8 cellular contexts compared by ENCODE assay signal in genomic region chr2:70190413-70191243, GRCh38. TPM values are rescaled to one million over a fixed set of nuclear protein-coding genes. Genes with fewer than 3 reads are reported as not detected.
A peak's percentile ranks its signal among the peaks of the same experiment; 100 is the strongest.
DNase-seq lines count a peak whose midpoint lies in the region; ATAC-seq and TF ChIP-seq lines count a peak whose summit lies in the region.

Gene C2orf42 (minus strand): TSS chr2:70191019. CDS start chr2:70181985, 9,034 bp downstream.

- H3K4me2 ChIP-seq in BLaER1 treated with 17β-estradiol and CSF1 and Interleukin-3, amounts not matched to agents 10 nM and 100 nM, result peak within 1 kb of the TSS; percentile 66 to 86 (median 75)

- peak within 1 kb of the TSS; percentile 88 to 99 (median 96) for H3K9ac ChIP-seq in BLaER1 treated with 17β-estradiol and CSF1 and Interleukin-3, amounts not matched to agents 10 nM and 100 nM

- no peaks in the 10 kb centered on the region for H3K9me3 ChIP-seq in BLaER1 treated with 17β-estradiol and CSF1 and Interleukin-3, amounts not matched to agents 10 nM and 100 nM (replicated peaks in 1 of 11)

- H3K4me1 Mint-ChIP-seq in activated CD4-positive, alpha-beta T cell treated with anti-CD3 and anti-CD28 coated beads, Interleukin-2, amount 10 ng/mL, durations not matched to agents 24 days and 14 days, result peaks cover 21% of the 10 kb centered on the region

- peak within 1 kb of the TSS; percentile 100 for H3K27ac Mint-ChIP-seq in activated CD4-positive, alpha-beta T cell treated with anti-CD3 and anti-CD28 coated beads, Interleukin-2, amount 10 ng/mL, durations not matched to agents 24 days and 14 days

- H3K4me3 ChIP-seq in BLaER1 treated with 17β-estradiol and CSF1 and Interleukin-3, amounts not matched to agents 10 nM and 100 nM, result peak within 1 kb of the TSS; percentile 65 to 83 (median 72)
- H3K4me3 ChIP-seq in coronary artery, result peak within 1 kb of the TSS; percentile 84

- H4K20me1 ChIP-seq in BLaER1 treated with 17β-estradiol and CSF1 and Interleukin-3, amounts not matched to agents 10 nM and 100 nM, result no peaks in the 10 kb centered on the region

- intact Hi-C loops in activated CD4-positive, alpha-beta T cell treated with anti-CD3 and anti-CD28 coated beads, Interleukin-2, amount 10 ng/mL, durations not matched to agents 24 days and 14 days (cut with micrococcal nuclease), result loop anchor here (1.0 to 2.0 kb wide), 9 partner anchors 48 to 417 kb away; partner anchors contain the start of genes GMCL1, PCYOX1, SNRPG and TIA1
- intact Hi-C loops in left colon (cut with DNase I, micrococcal nuclease), result no loop called here

- peaks cover 3 to 13% (median 12%) of the 10 kb centered on the region in 10 experiments; a peak in 17 of 20 replicates for H3K4me1 ChIP-seq in BLaER1 treated with 17β-estradiol and CSF1 and Interleukin-3, amounts not matched to agents 10 nM and 100 nM

- H3K27ac ChIP-seq in BLaER1 treated with 17β-estradiol and CSF1 and Interleukin-3, amounts not matched to agents 10 nM and 100 nM, result peak within 1 kb of the TSS; percentile 87 to 100 (median 96)
- H3K27ac ChIP-seq in coronary artery, result peak within 1 kb of the TSS; percentile 88 to 98

- peak within 1 kb of the TSS; percentile 92 for H3K4me3 Mint-ChIP-seq in activated CD4-positive, alpha-beta T cell treated with anti-CD3 and anti-CD28 coated beads, Interleukin-2, amount 10 ng/mL, durations not matched to agents 24 days and 14 days

- ATAC-seq in GM19324 (IDR thresholded peaks at IDR 0.05; ENCODE audit: low FRiP score, unreplicated experiment) (peak; percentile 87), HG03469 (IDR thresholded peaks at IDR 0.05; ENCODE audit: unreplicated experiment) (peak; percentile 78), left colon (peak; percentile 96)

- H3K36me3 Mint-ChIP-seq in activated CD4-positive, alpha-beta T cell treated with anti-CD3 and anti-CD28 coated beads, Interleukin-2, amount 10 ng/mL, durations not matched to agents 24 days and 14 days (ENCODE audit: low read depth), result peaks cover 12% of the 10 kb centered on the region

- DNase-seq in NCI-H526 treated with DMSO at 0.1 percent for 48 hours (lab: John Stamatoyannopoulos, UW) (peak; percentile 96), coronary artery (ENCODE audit: low spot score) (peak; percentile 97), left colon (peak; percentile 95 to 97)
- peak; percentile 98 for DNase-seq in activated CD4-positive, alpha-beta T cell treated with anti-CD3 and anti-CD28 coated beads, Interleukin-2, amount 10 ng/mL, durations not matched to agents 24 days and 14 days
- DNase-seq in stimulated activated CD4-positive, alpha-beta T cell treated with anti-CD3 and anti-CD28 coated beads, Interleukin-1b, Interleukin-23, amount 100 ng/mL, for 48 hours, result peak; percentile 98

- peaks cover 2% of the 10 kb centered on the region for H3K27me3 Mint-ChIP-seq in activated CD4-positive, alpha-beta T cell treated with anti-CD3 and anti-CD28 coated beads, Interleukin-2, amount 10 ng/mL, durations not matched to agents 24 days and 14 days

- no peaks in the 10 kb centered on the region for H3K27me3 ChIP-seq in BLaER1 treated with 17β-estradiol and CSF1 and Interleukin-3, amounts not matched to agents 10 nM and 100 nM

- TF ChIP-seq CTCF in coronary artery (IDR thresholded peaks at IDR 0.05), result no peak

- H3K36me3 ChIP-seq in BLaER1 treated with 17β-estradiol and CSF1 and Interleukin-3, amounts not matched to agents 10 nM and 100 nM, result no peaks in the 10 kb centered on the region

- no peaks in the 10 kb centered on the region for H3K9me3 Mint-ChIP-seq in activated CD4-positive, alpha-beta T cell treated with anti-CD3 and anti-CD28 coated beads, Interleukin-2, amount 10 ng/mL, durations not matched to agents 24 days and 14 days

RNA-seq across cellular contexts. Expression of gene C2orf42, which starts in this region (rescaled TPM):
- 18.5 and 19.6 TPM in 2 replicates for total RNA-seq in activated CD4-positive, alpha-beta T cell treated with anti-CD3 and anti-CD28 coated beads, Interleukin-2, amount 10 ng/mL, durations not matched to agents 24 days and 14 days
- total RNA-seq in left colon, result 10 to 100 TPM in 1 of 2 donors, 1 to 10 TPM in 1; 7.8 to 13.9 TPM

Comparison
In these comparisons a context has a peak if more than half of its experiments do, and no peak if none do; other contexts are left out.
1. Peak in every context shown above with its lines: DNase-seq, ATAC-seq, H3K4me3 ChIP-seq and H3K27ac ChIP-seq.